ENCODE assay signal across 16 cellular contexts in genomic region chr10:78868048-78868447, GRCh38.
DNase-seq lines count a peak whose midpoint lies in the region; ATAC-seq and TF ChIP-seq lines count a peak whose summit lies in the region.
"Had no signal": no experiment of that assay in that cellular context is flagged by ENCODE, and none has a peak within 500 bp of the region (broad histone marks: within the 10 kb centered on the region; RNA-seq: fewer than 3 reads in every experiment).

No MANE protein-coding gene starts in this region.

- H3K9me3 Mint-ChIP-seq in type B pancreatic cell, result no peaks in the 10 kb centered on the region
- H3K9me3 Mint-ChIP-seq in GM23338, result no peaks in the 10 kb centered on the region; the same call in 2 of the 3 replicates
- H3K9me3 Mint-ChIP-seq: CD8-positive, alpha-beta memory T cell had no signal

- H3K4me1 ChIP-seq in colonic mucosa, result no peaks in the 10 kb centered on the region
- no peaks in the 10 kb centered on the region for H3K4me1 ChIP-seq in HAP-1
- H3K4me1 ChIP-seq in GM23338 (ENCODE audit: insufficient read depth), result no peaks in the 10 kb centered on the region

- no peak overlapping the region for H2AFZ ChIP-seq in GM23338
- H2AFZ ChIP-seq: GM23248 had no signal

- H3K4me3 ChIP-seq in colonic mucosa, result no peak overlapping the region
- H3K4me3 ChIP-seq in HAP-1, result no peak overlapping the region
- H3K4me3 ChIP-seq in GM23338, result no peak overlapping the region
- H3K4me3 ChIP-seq: GM23248 had no signal

- no peaks in the 10 kb centered on the region for H3K9me2 ChIP-seq in GM23338 (ENCODE audit: insufficient read depth)

- no peaks in the 10 kb centered on the region for H3K9me3 ChIP-seq in colonic mucosa
- no peaks in the 10 kb centered on the region for H3K9me3 ChIP-seq in HAP-1
- H3K9me3 ChIP-seq: BE2C had no signal

- H3K27me3 Mint-ChIP-seq in type B pancreatic cell (peaks cover 3% of the 10 kb centered on the region), GM23338 (ENCODE audit: insufficient read depth, low read depth, poor library complexity) (peaks cover 9% of the 10 kb centered on the region)

- intact Hi-C loops in colonic mucosa (cut with DNase I), result no loop called here

- no peak for ATAC-seq in GM23338

- H4K20me1 ChIP-seq in GM23338 (replicated peaks; ENCODE audit: insufficient read depth), result no peaks in the 10 kb centered on the region

- in situ Hi-C loops in HAP-1 (cut with MboI; ENCODE audit: low sequenced_read_pairs), result no loop called here

- no peak overlapping the region for H3K4me2 ChIP-seq in GM23338

- H3K36me3 ChIP-seq in colonic mucosa (no peaks in the 10 kb centered on the region), HAP-1 (replicated peaks) (no peaks in the 10 kb centered on the region), GM23338 (ENCODE audit: insufficient read depth) (no peaks in the 10 kb centered on the region)
- H3K36me3 ChIP-seq: BE2C had no signal

- peaks cover 11% of the 10 kb centered on the region for H3K4me1 Mint-ChIP-seq in type B pancreatic cell (ENCODE audit: unreplicated experiment)
- H3K4me1 Mint-ChIP-seq in GM23338, result no peaks in the 10 kb centered on the region
- H3K4me1 Mint-ChIP-seq: CD4-positive, CD25-positive, alpha-beta regulatory T cell; CD8-positive, alpha-beta memory T cell had no signal

- H3K79me2 ChIP-seq in GM23338 (replicated peaks; ENCODE audit: insufficient read depth), result no peaks in the 10 kb centered on the region

- DNase-seq in colonic mucosa, result peak; percentile 11
- DNase-seq in ecto neural progenitor cell (ENCODE audit: low spot score), result peak; percentile 21
- DNase-seq in mucosa of gallbladder (ENCODE audit: low spot score), result peak; percentile 8
- peak; percentile 11 for DNase-seq in type B pancreatic cell (ENCODE audit: extremely low spot score, unreplicated experiment)
- no peak for DNase-seq in HAP-1 (ENCODE audit: low spot score in 2 of 2)
- DNase-seq in GM23338 (ENCODE audit: low spot score), result no peak
- no peak for DNase-seq in hepatic stellate cell (ENCODE audit: low spot score)
- DNase-seq: ACHN; BE2C; C1 segment of cervical spinal cord; CD4-positive, CD25-positive, alpha-beta regulatory T cell; CD8-positive, alpha-beta memory T cell; COR-L47; DMS 273 treated with DMSO at 0.1 percent for 48 hours; DMS53; GM23248 had no signal

- H3K27ac ChIP-seq in colonic mucosa, result no peak overlapping the region
- no peak overlapping the region for H3K27ac ChIP-seq in GM23338 (ENCODE audit: low read depth)
- H3K27ac ChIP-seq: GM23248 had no signal

- TF ChIP-seq CTCF in colonic mucosa (IDR thresholded peaks at IDR 0.05) (no peak), type B pancreatic cell (conservative IDR thresholded peaks at IDR 0.05) (no peak), GM23338 (conservative IDR thresholded peaks at IDR 0.05; ENCODE audit: low read depth in 2 of 2) (no peak)

- H3K27ac Mint-ChIP-seq in type B pancreatic cell (no peak overlapping the region), GM23338 (no peak overlapping the region)
- H3K27ac Mint-ChIP-seq: CD4-positive, CD25-positive, alpha-beta regulatory T cell; CD8-positive, alpha-beta memory T cell had no signal

- no peaks in the 10 kb centered on the region for H3F3A ChIP-seq in GM23338 (replicated peaks; ENCODE audit: low read depth)

- H3K36me3 Mint-ChIP-seq in type B pancreatic cell (no peaks in the 10 kb centered on the region), GM23338 (ENCODE audit: low read depth) (no peaks in the 10 kb centered on the region)
- H3K36me3 Mint-ChIP-seq: CD4-positive, CD25-positive, alpha-beta regulatory T cell; CD8-positive, alpha-beta memory T cell had no signal

- H3K4me3 Mint-ChIP-seq in type B pancreatic cell (no peak overlapping the region), GM23338 (no peak overlapping the region)
- H3K4me3 Mint-ChIP-seq: CD4-positive, CD25-positive, alpha-beta regulatory T cell; CD8-positive, alpha-beta memory T cell had no signal

- no peak overlapping the region for H3K9ac ChIP-seq in colonic mucosa (ENCODE audit: low read depth in 2 of 2, low read length in 2 of 2)
- H3K9ac ChIP-seq: GM23248 had no signal

- H3K27me3 ChIP-seq in colonic mucosa (no peaks in the 10 kb centered on the region), HAP-1 (ENCODE audit: low read depth) (no peaks in the 10 kb centered on the region), GM23338 (ENCODE audit: insufficient read depth) (no peaks in the 10 kb centered on the region)
- H3K27me3 ChIP-seq: BE2C had no signal

TF ChIP-seq in GM23338, 12 proteins besides CTCF, POLR2A, EP300 and RAD21 (continues in another document):
- TF ChIP-seq STAT1 (IDR thresholded peaks at IDR 0.05; ENCODE audit: unreplicated experiment) (no peak), EZH2 (IDR thresholded peaks at IDR 0.05; ENCODE audit: low read depth, unreplicated experiment) (no peak), ZNF114 (CRISPR knock-in tag; IDR thresholded peaks at IDR 0.05) (no peak), REST (IDR thresholded peaks at IDR 0.05; ENCODE audit: unreplicated experiment) (no peak), CREB1 (CRISPR knock-in tag; IDR thresholded peaks at IDR 0.05; ENCODE audit: low read depth) (no peak), ZNF331 (CRISPR knock-in tag; IDR thresholded peaks at IDR 0.05; ENCODE audit: low read depth) (no peak), POLR2AphosphoS5 (IDR thresholded peaks at IDR 0.05; ENCODE audit: low read depth) (no peak), EZH2phosphoT487 (IDR thresholded peaks at IDR 0.05; ENCODE audit: unreplicated experiment) (no peak), NANOG (IDR thresholded peaks at IDR 0.05; ENCODE audit: borderline replicate concordance) (no peak), JUNB (IDR thresholded peaks at IDR 0.05; ENCODE audit: unreplicated experiment) (no peak)

Comparison
In these comparisons a context has a peak if more than half of its experiments do, and no peak if none do; other contexts are left out.
1. DNase-seq: peak in colonic mucosa (single experiment), ecto neural progenitor cell (single experiment), mucosa of gallbladder (single experiment) and type B pancreatic cell (single experiment); none in HAP-1 (0 of 2), GM23338 (single experiment) and hepatic stellate cell (single experiment).